25 cellular contexts compared by ENCODE assay signal in genomic region chr1:240188139-240188538, GRCh38.
A peak's percentile ranks its signal among the peaks of the same experiment; 100 is the strongest.
DNase-seq lines count a peak whose midpoint lies in the region; ATAC-seq and TF ChIP-seq lines count a peak whose summit lies in the region.
"Had no signal": no experiment of that assay in that cellular context is flagged by ENCODE, and none has a peak within 500 bp of the region (broad histone marks: within the 10 kb centered on the region; RNA-seq: fewer than 3 reads in every experiment).

No MANE protein-coding gene starts in this region.

- no peak overlapping the region for H4K91ac ChIP-seq in mesenchymal stem cell (ENCODE audit: low read length)

- no peak for ATAC-seq in GM21515 (IDR thresholded peaks at IDR 0.05; ENCODE audit: unreplicated experiment)
- ATAC-seq: CD8-positive, alpha-beta T cell had no signal

- TF ChIP-seq CTCF in OCI-LY7 (conservative IDR thresholded peaks at IDR 0.05; ENCODE audit: low read length) (no peak), brain microvascular endothelial cell (IDR thresholded peaks at IDR 0.05; ENCODE audit: low read depth, low read length, missing control alignments) (no peak)

- H2BK5ac ChIP-seq in mesenchymal stem cell (ENCODE audit: low read depth, low read length, poor library complexity, severe bottlenecking), result no peak overlapping the region

- H2AFZ ChIP-seq in mesenchymal stem cell (ENCODE audit: low read depth, low read length) (no peak overlapping the region), OCI-LY7 (ENCODE audit: low read length) (no peak overlapping the region)
- H2AFZ ChIP-seq: GM23248 had no signal

- H3K4me3 ChIP-seq in mesenchymal stem cell (ENCODE audit: insufficient read depth in 1 of 2, low read depth in 1 of 2, low read length in 2 of 2) (no peak overlapping the region), OCI-LY7 (ENCODE audit: low read depth, low read length, poor library complexity, severe bottlenecking) (no peak overlapping the region), brain microvascular endothelial cell (ENCODE audit: low read depth, low read length) (no peak overlapping the region)
- H3K4me3 ChIP-seq: GM23248, MG63, Peyer's patch, SK-N-MC had no signal

- DNase-seq in G401 (ENCODE audit: low spot score) (peak; percentile 80), NCI-H82 (lab: John Stamatoyannopoulos, UW) (peak; percentile 97), cerebellar cortex (ENCODE audit: low spot score) (peak; percentile 75), mesenchymal stem cell (no peak), OCI-LY7 (ENCODE audit: low spot score) (no peak), brain microvascular endothelial cell (no peak), HEK293T (ENCODE audit: extremely low spot score) (no peak)
- DNase-seq: Caco-2; CD8-positive, alpha-beta T cell; DMS79 treated with DMSO at 0.1 percent for 48 hours; GM23248; H7; KBM-7; MG63; NCI-H1417; NCI-H1694; NCI-H2029 treated with DMSO at 0.1 percent for 48 hours; NCI-H345; NCI-H526; OCI-M1; Peyer's patch; SHP77 treated with DMSO at 0.1 percent for 48 hours had no signal

- no peaks in the 10 kb centered on the region for H3K79me2 ChIP-seq in OCI-LY7 (ENCODE audit: insufficient read depth, low read depth, low read length)

- H3K4me1 ChIP-seq in mesenchymal stem cell (ENCODE audit: control insufficient read depth, insufficient read depth, low read depth, low read length) (peaks cover 1% of the 10 kb centered on the region), OCI-LY7 (ENCODE audit: insufficient read depth, low read length, poor library complexity, severe bottlenecking) (no peaks in the 10 kb centered on the region)
- H3K4me1 ChIP-seq: Peyer's patch had no signal

- BruUV-seq in OCI-LY7 (replicated peaks; lab: Mats Ljungman, UMichigan), result no TSS peak

- peaks cover 0 to 8% of the 10 kb centered on the region in 2 experiments for H3K27me3 ChIP-seq in mesenchymal stem cell (ENCODE audit: control insufficient read depth in 1 of 2, insufficient read depth in 1 of 2, low read length in 2 of 2)
- H3K27me3 ChIP-seq in brain microvascular endothelial cell (replicated peaks), result no peaks in the 10 kb centered on the region
- H3K27me3 ChIP-seq: MG63, Peyer's patch had no signal

- 84% methylated on average over 4 of the region's 4 CpGs for WGBS in mesenchymal stem cell

- peaks cover 10% of the 10 kb centered on the region for H3K79me1 ChIP-seq in mesenchymal stem cell (replicated peaks; ENCODE audit: low read length, poor library complexity, severe bottlenecking)

- no peak overlapping the region for H4K8ac ChIP-seq in mesenchymal stem cell (ENCODE audit: low read length)

- H3K27ac ChIP-seq in mesenchymal stem cell (ENCODE audit: low read length, poor library complexity, severe bottlenecking) (no peak overlapping the region), OCI-LY7 (ENCODE audit: low read depth, low read length, poor library complexity, severe bottlenecking) (no peak overlapping the region), brain microvascular endothelial cell (no peak overlapping the region)
- H3K27ac ChIP-seq: C4-2B, GM23248, Peyer's patch, SK-N-MC had no signal

- no peak overlapping the region for H2BK120ac ChIP-seq in mesenchymal stem cell (ENCODE audit: low read depth, low read length)

- no peak overlapping the region for H3K4me2 ChIP-seq in mesenchymal stem cell (ENCODE audit: low read length, poor library complexity, severe bottlenecking)
- no peak overlapping the region for H3K4me2 ChIP-seq in OCI-LY7 (ENCODE audit: low read length)

- CTCF ChIA-PET in OCI-LY7 (lab: Charles Lee; ENCODE audit: unreplicated experiment) (no interaction called here), HEK293T (lab: Yijun Ruan, JAX) (interaction anchor here (0.7 to 2.2 kb wide), 3 partner anchors 129 to 503 kb away, joined by 3 to 16 read pairs (median 7); no protein-coding TSS in a partner anchor)

- no peak overlapping the region for H2BK12ac ChIP-seq in mesenchymal stem cell (ENCODE audit: low read length in 2 of 2)

- H3K36me3 ChIP-seq in mesenchymal stem cell (ENCODE audit: control insufficient read depth in 1 of 2, insufficient read depth in 2 of 2, low read depth in 1 of 2, low read length in 2 of 2) (peaks cover 0 to 3% of the 10 kb centered on the region in 2 experiments), OCI-LY7 (ENCODE audit: insufficient read depth, low read length) (no peaks in the 10 kb centered on the region), brain microvascular endothelial cell (replicated peaks) (no peaks in the 10 kb centered on the region)
- H3K36me3 ChIP-seq: Peyer's patch had no signal

- H4K20me1 ChIP-seq in OCI-LY7 (ENCODE audit: insufficient read depth, low read length), result 0 out of 2 replicates have a peak, but pooled peaks cover 3% of the 10 kb centered on the region

- no peak overlapping the region for H3K4ac ChIP-seq in mesenchymal stem cell (ENCODE audit: low read depth in 1 of 2, low read length in 2 of 2)

- POLR2A ChIA-PET in OCI-LY7 (lab: Charles Lee) (interaction anchor here (0.6 to 1.6 kb wide), 2 partner anchors 30 to 167 kb away, joined by 3 to 4 read pairs; no protein-coding TSS in a partner anchor), HEK293T (lab: Yijun Ruan, JAX) (no interaction called here)

- no peaks in the 10 kb centered on the region for H3K9me2 ChIP-seq in OCI-LY7 (ENCODE audit: insufficient read depth, low read length)

- H2AK5ac ChIP-seq in mesenchymal stem cell (ENCODE audit: low read length, severe bottlenecking), result peak overlapping the region; percentile 73

- no peak overlapping the region for H3K9ac ChIP-seq in mesenchymal stem cell (ENCODE audit: low read length)
- H3K9ac ChIP-seq: GM23248 had no signal

- intact Hi-C loops in OCI-LY7 (cut with micrococcal nuclease; ENCODE audit: unreplicated experiment), result loop anchor here (10.0 kb wide), 1 partner anchor 163 kb away; no protein-coding TSS in a partner anchor

- in situ Hi-C loops in G401 (cut with HindIII; ENCODE audit: low sequenced_read_pairs), result no loop called here
- in situ Hi-C loops in brain microvascular endothelial cell (cut with HindIII; ENCODE audit: low pct_ligation_motif_present, low sequenced_read_pairs), result no loop called here

- no peak overlapping the region for H2BK15ac ChIP-seq in mesenchymal stem cell (ENCODE audit: low read depth, poor library complexity, severe bottlenecking)

- no peak overlapping the region for H3K14ac ChIP-seq in mesenchymal stem cell (ENCODE audit: low read length in 2 of 2)

- H3K9me3 ChIP-seq in mesenchymal stem cell (ENCODE audit: control insufficient read depth, low read length) (no peaks in the 10 kb centered on the region), OCI-LY7 (ENCODE audit: low read length) (no peaks in the 10 kb centered on the region)
- H3K9me3 ChIP-seq: Caco-2, MG63, Peyer's patch had no signal

- H3K23ac ChIP-seq in mesenchymal stem cell (ENCODE audit: low read length in 2 of 2), result no peak overlapping the region

- no peak overlapping the region for H3K18ac ChIP-seq in mesenchymal stem cell (ENCODE audit: low read depth in 1 of 2, low read length in 2 of 2)

TF ChIP-seq in HEK293T, 16 proteins besides CTCF, POLR2A, EP300 and RAD21:
- TF ChIP-seq FOXA1 (IDR thresholded peaks at IDR 0.05) (no peak), BHLHE40 (IDR thresholded peaks at IDR 0.05; ENCODE audit: borderline replicate concordance) (no peak), ELF4 (IDR thresholded peaks at IDR 0.05) (no peak), HDGF (IDR thresholded peaks at IDR 0.05; ENCODE audit: borderline replicate concordance) (no peak), PKNOX1 (IDR thresholded peaks at IDR 0.05) (no peak), L3MBTL2 (conservative IDR thresholded peaks at IDR 0.05) (no peak), FOXM1 (IDR thresholded peaks at IDR 0.05; ENCODE audit: borderline replicate concordance) (no peak)
TF ChIP-seq in HEK293T: peak in this region for 0.

Comparison
In these comparisons a context has a peak if more than half of its experiments do, and no peak if none do; other contexts are left out.
1. DNase-seq: peak in G401 (single experiment), NCI-H82 (single experiment) and cerebellar cortex (single experiment); none in mesenchymal stem cell (single experiment), OCI-LY7 (single experiment), brain microvascular endothelial cell (single experiment) and HEK293T (single experiment).